ENCODE assay signal across 29 cellular contexts in the genomic region with DNA sequence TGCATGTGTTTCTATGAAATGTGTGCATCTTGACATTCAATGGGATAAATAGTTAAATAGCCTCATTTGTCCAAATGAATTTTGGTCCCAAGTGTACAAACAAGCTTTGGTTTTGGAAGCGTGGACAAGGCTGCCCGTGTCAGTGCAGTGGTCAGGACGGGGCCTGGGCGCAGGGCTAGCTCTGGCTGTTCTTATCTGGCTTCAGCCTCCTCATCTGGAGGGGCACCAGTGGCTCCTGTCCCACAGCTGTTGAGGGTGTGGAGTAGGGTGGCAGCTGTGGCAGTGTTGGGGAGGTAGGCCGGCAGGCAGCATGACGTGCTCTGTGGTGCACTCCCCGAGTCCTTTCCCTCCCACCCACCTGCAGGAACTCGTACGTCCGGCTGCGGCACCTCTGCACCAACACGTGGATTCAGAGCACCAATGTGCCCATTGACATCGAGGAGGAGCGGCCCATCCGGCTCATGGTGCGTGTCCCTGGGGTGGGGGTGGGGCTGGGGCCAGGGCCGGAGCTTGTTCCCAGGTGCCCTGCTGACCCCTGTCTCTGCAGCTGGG.
"Had no signal": no experiment of that assay in that cellular context is flagged by ENCODE, and none has a peak within 500 bp of the region (broad histone marks: within the 10 kb centered on the region; RNA-seq: fewer than 3 reads in every experiment).

No MANE protein-coding gene starts in this region.

- ATAC-seq: left colon; left lung; lower lobe of right lung; naive thymus-derived CD8-positive, alpha-beta T cell; right lobe of liver; stimulated activated memory B cell treated with anti-CD40 and anti-IgM and Interleukin-4, amounts not matched to agents 10 μg/mL and 1 μg/mL and 100 μg/mL, for 72 hours; stimulated activated naive CD8-positive, alpha-beta T cell treated with anti-CD3 and anti-CD28 coated beads, Interleukin-15, amount 100 ng/mL, for 72 hours had no signal

- DNase-seq: hypothalamus; immature natural killer cell; kidney; left colon; left lung; lower lobe of right lung; mammary epithelial cell; mesenchymal stem cell; naive thymus-derived CD8-positive, alpha-beta T cell; occipital lobe; psoas muscle; right lobe of liver; stimulated activated CD4-positive, alpha-beta T cell treated with anti-CD3 and anti-CD28 coated beads, Interleukin-1b, Interleukin-23, amount 100 ng/mL, for 48 hours; stimulated activated CD4-positive, alpha-beta T cell treated with anti-CD3 and anti-CD28 coated beads, Interleukin-2, amount 100 ng/mL, for 48 hours; stimulated activated CD4-positive, alpha-beta T cell treated with anti-CD3 and anti-CD28 coated beads, Interleukin-4, amount 100 ng/mL, for 4 hours; stimulated activated CD8-positive, alpha-beta memory T cell treated with anti-CD3 and anti-CD28 coated beads, Interleukin-4, amount 100 ng/mL, for 48 hours; stimulated activated naive CD4-positive, alpha-beta T cell treated with Interleukin-2 at 50 U/mL for 16 hours; stimulated activated naive CD8-positive, alpha-beta T cell treated with anti-CD3 and anti-CD28 coated beads, Interleukin-15, amount 100 ng/mL, for 72 hours; substantia nigra; uterus had no signal

- H3K4me1 Mint-ChIP-seq: immature natural killer cell; nephron; stimulated activated naive CD8-positive, alpha-beta T cell treated with anti-CD3 and anti-CD28 coated beads, Interleukin-15, amount 100 ng/mL, for 72 hours had no signal

- FAIRE-seq: islet of Langerhans, kidney had no signal

- H3K27ac ChIP-seq: left lung, lower lobe of right lung, neutrophil, parathyroid adenoma, psoas muscle, right lobe of liver, tibial nerve, uterus had no signal

- H3K4me1 ChIP-seq: left lung, parathyroid adenoma, psoas muscle, right lobe of liver, uterus had no signal

- H3K9me3 Mint-ChIP-seq: immature natural killer cell; naive thymus-derived CD8-positive, alpha-beta T cell; nephron; neural crest cell; stimulated activated memory B cell treated with anti-CD40 and anti-IgM and Interleukin-4, amounts not matched to agents 10 μg/mL and 1 μg/mL and 100 μg/mL, for 72 hours; stimulated activated naive CD8-positive, alpha-beta T cell treated with anti-CD3 and anti-CD28 coated beads, Interleukin-15, amount 100 ng/mL, for 72 hours; type B pancreatic cell had no signal

- H3K4me3 Mint-ChIP-seq: immature natural killer cell; naive thymus-derived CD8-positive, alpha-beta T cell; nephron; neural crest cell; stimulated activated memory B cell treated with anti-CD40 and anti-IgM and Interleukin-4, amounts not matched to agents 10 μg/mL and 1 μg/mL and 100 μg/mL, for 72 hours; stimulated activated naive CD8-positive, alpha-beta T cell treated with anti-CD3 and anti-CD28 coated beads, Interleukin-15, amount 100 ng/mL, for 72 hours; type B pancreatic cell had no signal

- H3K9me3 ChIP-seq: left lung, lower lobe of right lung, neutrophil, psoas muscle, right lobe of liver, tibial nerve, uterus had no signal

- H3K27ac Mint-ChIP-seq: naive thymus-derived CD8-positive, alpha-beta T cell; nephron; stimulated activated memory B cell treated with anti-CD40 and anti-IgM and Interleukin-4, amounts not matched to agents 10 μg/mL and 1 μg/mL and 100 μg/mL, for 72 hours; type B pancreatic cell had no signal

- H3K4me3 ChIP-seq: left lung, lower lobe of right lung, psoas muscle, right lobe of liver, smooth muscle cell, tibial nerve, uterus had no signal

- H3K27me3 Mint-ChIP-seq: naive thymus-derived CD8-positive, alpha-beta T cell; stimulated activated memory B cell treated with anti-CD40 and anti-IgM and Interleukin-4, amounts not matched to agents 10 μg/mL and 1 μg/mL and 100 μg/mL, for 72 hours; stimulated activated naive CD8-positive, alpha-beta T cell treated with anti-CD3 and anti-CD28 coated beads, Interleukin-15, amount 100 ng/mL, for 72 hours; type B pancreatic cell had no signal

- H3K27me3 ChIP-seq: left lung, neutrophil, right lobe of liver, tibial nerve, uterus had no signal
